17 cellular contexts compared by ENCODE assay signal in the genomic region with DNA sequence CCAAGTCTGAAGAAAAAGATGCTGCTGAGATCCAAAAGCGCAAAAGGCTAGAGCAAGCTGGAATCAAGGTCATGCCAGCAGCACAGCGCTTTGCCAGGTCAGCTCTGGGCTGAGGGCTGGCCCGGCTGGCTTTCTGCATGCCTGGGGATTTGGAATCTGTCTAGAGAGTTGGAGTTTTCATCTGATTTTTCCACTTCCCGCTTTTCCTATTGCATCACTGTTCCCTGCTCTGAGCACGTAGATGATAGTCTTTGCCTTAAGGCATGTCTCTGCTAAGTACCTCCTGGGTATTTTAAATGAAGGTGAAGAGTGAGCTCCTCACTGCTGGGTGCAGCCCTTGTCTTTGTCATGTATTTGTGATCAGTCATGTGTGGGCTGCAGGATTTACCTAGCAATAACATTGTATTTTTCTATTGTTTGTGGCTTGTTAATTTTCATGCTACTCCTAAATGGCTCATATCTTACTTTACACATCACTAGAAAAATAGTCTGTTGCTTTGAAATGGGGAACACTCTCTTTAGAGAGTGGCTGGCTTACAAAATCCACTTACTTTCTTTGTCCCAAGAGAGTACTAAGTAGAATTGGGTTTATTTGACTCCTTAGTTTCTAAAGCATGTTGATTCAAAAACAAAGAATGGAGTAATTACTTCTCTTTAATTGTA.
DNase-seq lines count a peak whose midpoint lies in the region; FAIRE-seq and TF ChIP-seq lines count a peak whose summit lies in the region.
"Had no signal": no experiment of that assay in that cellular context is flagged by ENCODE, and none has a peak within 500 bp of the region (broad histone marks: within the 10 kb centered on the region; RNA-seq: fewer than 3 reads in every experiment).

No MANE protein-coding gene starts in this region.

- H3K4me1 ChIP-seq in H9 (ENCODE audit: insufficient read depth, low read length) (peaks cover 10% of the 10 kb centered on the region; the same call in 1 of the 2 replicates), H1 (replicated peaks in 1 of 4; ENCODE audit: control insufficient read depth in 3 of 4, insufficient read depth in 4 of 4, low read length in 3 of 4) (peaks cover 7 to 17% (median 14%) of the 10 kb centered on the region in 4 experiments), smooth muscle cell (ENCODE audit: low read depth) (peaks cover 8% of the 10 kb centered on the region)
- H3K4me1 ChIP-seq: prostate gland had no signal

- no peaks in the 10 kb centered on the region for H3K9me3 Mint-ChIP-seq in H9
- no peaks in the 10 kb centered on the region for H3K9me3 Mint-ChIP-seq in activated CD4-positive, alpha-beta memory T cell treated with anti-CD3 and anti-CD28 coated beads for 36 hours
- H3K9me3 Mint-ChIP-seq: CD4-positive, alpha-beta T cell had no signal

- DNase-seq in H9 (peak; percentile 45), NCI-H1436 treated with DMSO at 0.1 percent for 48 hours (lab: John Stamatoyannopoulos, UW) (peak; percentile 1), H1 (ENCODE audit: low read depth in 1 of 2, low spot score in 2 of 2) (no peak), smooth muscle cell (lab: John Stamatoyannopoulos, UW; ENCODE audit: unreplicated experiment) (no peak), NCI-H446 treated with DMSO at 0.1 percent for 48 hours (lab: John Stamatoyannopoulos, UW) (no peak), NCI-H2227 (lab: John Stamatoyannopoulos, UW; ENCODE audit: unreplicated experiment) (no peak)
- no peak for DNase-seq in activated CD4-positive, alpha-beta memory T cell treated with anti-CD3 and anti-CD28 coated beads for 36 hours
- DNase-seq: activated CD4-positive, alpha-beta T cell treated with anti-CD3 and anti-CD28 coated beads, Interleukin-2, amount 50 U/mL, for 48 hours; CD4-positive, alpha-beta T cell; gastrocnemius medialis; IMR-90; mammary epithelial cell; MV-4-11; natural killer cell; NCI-H510A had no signal

- H4K20me1 ChIP-seq in H9 (ENCODE audit: control insufficient read depth, insufficient read depth, insufficient read length) (no peaks in the 10 kb centered on the region), H1 (replicated peaks in 1 of 2; ENCODE audit: control insufficient read depth in 1 of 2, insufficient read depth in 2 of 2, low read length in 2 of 2) (no peaks in the 10 kb centered on the region), smooth muscle cell (ENCODE audit: low read depth) (no peaks in the 10 kb centered on the region)

- H3K79me2 ChIP-seq in H9 (ENCODE audit: insufficient read depth, low read length) (no peaks in the 10 kb centered on the region), H1 (ENCODE audit: control insufficient read depth in 1 of 2, insufficient read depth in 2 of 2, low read length in 2 of 2) (no peaks in the 10 kb centered on the region), smooth muscle cell (ENCODE audit: low read depth) (no peaks in the 10 kb centered on the region)

- peak overlapping the region; percentile 74 for H3K18ac ChIP-seq in H9 (ENCODE audit: insufficient read length, low read depth, low read length)
- no peak overlapping the region; the same call in 1 of the 2 replicates for H3K18ac ChIP-seq in H1 (ENCODE audit: extremely low read depth, low read length)

- WGBS in H9 (ENCODE audit: extremely low coverage, insufficient read length, low lambda C conversion rate): no CpG with 5 or more reads among the region's 5 CpGs
- 49% methylated on average over 5 of the region's 5 CpGs; no CpG with 5 or more reads in 1 of the 2 experiments for WGBS in H1 (ENCODE audit: extremely low coverage in 1 of 2, insufficient coverage in 1 of 2, insufficient read length in 1 of 2, insufficient replicate concordance in 2 of 2, low coverage in 1 of 2, low lambda C conversion rate in 2 of 2, missing lambda C conversion rate in 1 of 2), 2 experiments
- WGBS in smooth muscle cell (ENCODE audit: low lambda C conversion rate): 31% methylated on average over 5 of the region's 5 CpGs

- no peak overlapping the region for H4K91ac ChIP-seq in H9 (ENCODE audit: insufficient read length, low read depth, low read length)
- peak overlapping the region; percentile 75 for H4K91ac ChIP-seq in H1 (replicated peaks; ENCODE audit: insufficient read length, low read length)

- H3K27me3 Mint-ChIP-seq in H9 (ENCODE audit: low read depth): peaks cover 3% of the 10 kb centered on the region
- peaks cover 3% of the 10 kb centered on the region for H3K27me3 Mint-ChIP-seq in activated CD4-positive, alpha-beta memory T cell treated with anti-CD3 and anti-CD28 coated beads for 36 hours

- H3F3A ChIP-seq in smooth muscle cell (ENCODE audit: low read depth): no peaks in the 10 kb centered on the region

- H3K9ac ChIP-seq in H9 (ENCODE audit: extremely low read depth, insufficient read length, low read length): no peak overlapping the region
- peak overlapping the region in 1 of 4 experiments; percentile 31; a peak in 1 of 7 replicates for H3K9ac ChIP-seq in H1 (replicated peaks in 1 of 4; ENCODE audit: extremely low read depth in 1 of 4, low read depth in 3 of 4, low read length in 3 of 4)
- no peak overlapping the region for H3K9ac ChIP-seq in smooth muscle cell (ENCODE audit: low read depth)

- H2AK5ac ChIP-seq in H9 (ENCODE audit: insufficient read length, low read length): no peak overlapping the region
- peak overlapping the region; percentile 10; the same call in 1 of the 2 replicates for H2AK5ac ChIP-seq in H1 (ENCODE audit: low read depth, low read length)

- H2BK12ac ChIP-seq in H9 (ENCODE audit: insufficient read length, low read depth, low read length) (no peak overlapping the region), H1 (ENCODE audit: low read depth, low read length) (peak overlapping the region; percentile 63)

- H3K79me1 ChIP-seq in H9 (ENCODE audit: insufficient read depth, low read depth, low read length, poor library complexity, severe bottlenecking): no peaks in the 10 kb centered on the region
- H3K79me1 ChIP-seq in H1 (ENCODE audit: low read depth, low read length): no peaks in the 10 kb centered on the region

- H3K36me3 ChIP-seq in H1 (ENCODE audit: control insufficient read depth in 2 of 4, insufficient read depth in 4 of 4, low read length in 3 of 4) (no peaks in the 10 kb centered on the region), smooth muscle cell (ENCODE audit: low read depth) (no peaks in the 10 kb centered on the region)
- H3K36me3 ChIP-seq: prostate gland had no signal

- H2BK5ac ChIP-seq in H9 (ENCODE audit: insufficient read length, low read length) (no peak overlapping the region), H1 (ENCODE audit: low read depth, low read length) (peak overlapping the region; percentile 22; the same call in 1 of the 2 replicates)

- TF ChIP-seq EP300 in H1 (IDR thresholded peaks at IDR 0.05; ENCODE audit: borderline replicate concordance in 1 of 2, low read depth in 2 of 2, low read length in 2 of 2): no peak

- CTCF ChIA-PET in H1 (lab: Charles Lee; ENCODE audit: partially characterized antibody): interaction anchor here (0.7 to 2.1 kb wide), 9 partner anchors 8 to 340 kb away, joined by 3 to 6 read pairs (median 3); no protein-coding TSS in a partner anchor
- CTCF ChIA-PET in activated CD4-positive, alpha-beta memory T cell treated with anti-CD3 and anti-CD28 coated beads for 36 hours (lab: Charles Lee): no interaction called here

- no peak overlapping the region for H3K14ac ChIP-seq in H9 (ENCODE audit: insufficient read depth, low read length)
- peak overlapping the region; percentile 64 for H3K14ac ChIP-seq in H1 (ENCODE audit: insufficient read length)

- H3K4ac ChIP-seq in H9 (ENCODE audit: low read depth, low read length) (no peak overlapping the region), H1 (replicated peaks; ENCODE audit: insufficient read length, low read depth, low read length) (peak overlapping the region; percentile 83)

- H3K27ac ChIP-seq in H9 (ENCODE audit: insufficient read length, low read depth, low read length) (no peak overlapping the region), H1 (ENCODE audit: low read depth, low read length) (no peak overlapping the region), smooth muscle cell (ENCODE audit: low read depth) (no peak overlapping the region)
- H3K27ac ChIP-seq: gastrocnemius medialis, prostate gland had no signal

- H3K23me2 ChIP-seq in H9 (ENCODE audit: insufficient read length, low read depth, low read length, poor library complexity, severe bottlenecking) (no peaks in the 10 kb centered on the region), H1 (ENCODE audit: low read depth, low read length) (no peaks in the 10 kb centered on the region)

- H3K9me3 ChIP-seq in H9 (ENCODE audit: control insufficient read depth, low read depth, low read length) (no peaks in the 10 kb centered on the region), H1 (ENCODE audit: insufficient read depth in 2 of 2, low read depth in 1 of 2, low read length in 1 of 2) (no peaks in the 10 kb centered on the region), smooth muscle cell (replicated peaks; ENCODE audit: low read depth) (no peaks in the 10 kb centered on the region)
- H3K9me3 ChIP-seq: gastrocnemius medialis, prostate gland had no signal

- H3K4me3 ChIP-seq in H1 (ENCODE audit: extremely low read depth in 1 of 4, insufficient read depth in 2 of 4, low read depth in 3 of 4, low read length in 4 of 4) (peak overlapping the region in 1 of 4 experiments; percentile 33; a peak in 2 of 8 replicates), smooth muscle cell (no peak overlapping the region)
- H3K4me3 ChIP-seq: gastrocnemius medialis, prostate gland had no signal

- H2BK15ac ChIP-seq in H9 (ENCODE audit: low read depth, low read length) (no peak overlapping the region), H1 (ENCODE audit: low read length) (no peak overlapping the region)

- H3K23ac ChIP-seq in H9 (ENCODE audit: insufficient read length, low read depth, low read length): no peak overlapping the region
- no peak overlapping the region for H3K23ac ChIP-seq in H1 (ENCODE audit: insufficient read length)

- H3K36me3 Mint-ChIP-seq in H9 (ENCODE audit: insufficient read depth in 1 of 3, low read depth in 3 of 3): no peaks in the 10 kb centered on the region
- no peaks in the 10 kb centered on the region for H3K36me3 Mint-ChIP-seq in activated CD4-positive, alpha-beta memory T cell treated with anti-CD3 and anti-CD28 coated beads for 36 hours
- H3K36me3 Mint-ChIP-seq: natural killer cell had no signal

- H3K56ac ChIP-seq in H9 (ENCODE audit: insufficient read length, low read depth, low read length) (no peak overlapping the region), H1 (replicated peaks; ENCODE audit: insufficient read length, low read depth, low read length) (no peak overlapping the region)

- H3K27me3 ChIP-seq in H9 (ENCODE audit: insufficient read depth, low read length) (no peaks in the 10 kb centered on the region; the same call in 1 of the 2 replicates), H1 (replicated peaks in 1 of 4; ENCODE audit: control insufficient read depth in 3 of 4, extremely low read depth in 1 of 4, insufficient read depth in 3 of 4, low read length in 3 of 4) (no peaks in the 10 kb centered on the region), smooth muscle cell (ENCODE audit: low read depth) (no peaks in the 10 kb centered on the region)
- H3K27me3 ChIP-seq: gastrocnemius medialis had no signal

- H2BK120ac ChIP-seq in H9 (ENCODE audit: low read depth, low read length, poor library complexity, severe bottlenecking) (no peak overlapping the region), H1 (replicated peaks; ENCODE audit: low read depth, low read length) (peak overlapping the region; percentile 57)

- POLR2A ChIA-PET in H1 (lab: Charles Lee; ENCODE audit: partially characterized antibody): no interaction called here
- POLR2A ChIA-PET in activated CD4-positive, alpha-beta memory T cell treated with anti-CD3 and anti-CD28 coated beads for 36 hours (lab: Charles Lee): no interaction called here

- H3K4me3 Mint-ChIP-seq in H9: peak overlapping the region in 1 of 2 experiments; percentile 61; a peak in 2 of 5 replicates
- no peak overlapping the region for H3K4me3 Mint-ChIP-seq in activated CD4-positive, alpha-beta memory T cell treated with anti-CD3 and anti-CD28 coated beads for 36 hours
- H3K4me3 Mint-ChIP-seq: CD4-positive, alpha-beta T cell; natural killer cell had no signal

- no peak overlapping the region for H2AFZ ChIP-seq in H9 (ENCODE audit: low read length)
- peak overlapping the region; percentile 21; the same call in 1 of the 2 replicates for H2AFZ ChIP-seq in H1 (ENCODE audit: low read length)
- H2AFZ ChIP-seq in smooth muscle cell (ENCODE audit: low read depth): no peak overlapping the region

- H3K4me1 Mint-ChIP-seq in H9: peaks cover 52 to 56% of the 10 kb centered on the region in 2 experiments
- no peaks in the 10 kb centered on the region for H3K4me1 Mint-ChIP-seq in activated CD4-positive, alpha-beta memory T cell treated with anti-CD3 and anti-CD28 coated beads for 36 hours (ENCODE audit: low read depth)
- H3K4me1 Mint-ChIP-seq: natural killer cell had no signal

- peak; percentile 87 for FAIRE-seq in H1 (lab: Jason Lieb, UNC)
- FAIRE-seq: GM12891 had no signal

- no peak overlapping the region for H4K5ac ChIP-seq in H9 (ENCODE audit: insufficient read length, low read depth, low read length)
- peak overlapping the region; percentile 58 for H4K5ac ChIP-seq in H1 (ENCODE audit: insufficient read length, low read depth, low read length)

- H2BK20ac ChIP-seq in H9 (ENCODE audit: low read depth, low read length, poor library complexity, severe bottlenecking) (no peak overlapping the region), H1 (ENCODE audit: low read length) (no peak overlapping the region)

- H3K4me2 ChIP-seq in H9 (ENCODE audit: insufficient read depth, insufficient read length, low read length): no peak overlapping the region
- H3K4me2 ChIP-seq in H1 (ENCODE audit: insufficient read depth in 1 of 2, low read depth in 2 of 2, low read length in 2 of 2): peak overlapping the region; percentile 38 to 46; a peak in 3 of 4 replicates
- H3K4me2 ChIP-seq in smooth muscle cell: peak overlapping the region; percentile 22

- H3K27ac Mint-ChIP-seq in H9: peak overlapping the region; percentile 7 to 63 (median 17); a peak in 4 of 7 replicates
- H3K27ac Mint-ChIP-seq in activated CD4-positive, alpha-beta memory T cell treated with anti-CD3 and anti-CD28 coated beads for 36 hours: no peak overlapping the region
- H3K27ac Mint-ChIP-seq: CD4-positive, alpha-beta T cell; natural killer cell had no signal

- no peak overlapping the region for H4K8ac ChIP-seq in H9 (replicated peaks; ENCODE audit: insufficient read length, low read depth, low read length)
- no peak overlapping the region for H4K8ac ChIP-seq in H1 (ENCODE audit: extremely low read depth, insufficient read depth, low read length)

- TF ChIP-seq POLR2A in H1 (IDR thresholded peaks at IDR 0.05; ENCODE audit: control extremely low read depth in 1 of 2, low read depth in 2 of 2, low read length in 2 of 2): no peak

- intact Hi-C loops in activated CD4-positive, alpha-beta memory T cell treated with anti-CD3 and anti-CD28 coated beads for 36 hours (cut with micrococcal nuclease): no loop called here

- no peak overlapping the region for H3T11ph ChIP-seq in H9 (ENCODE audit: low read length)

- no peak for TF ChIP-seq CTCF in H9 (conservative IDR thresholded peaks at IDR 0.05)
- TF ChIP-seq CTCF in H1 (IDR thresholded peaks at IDR 0.05; ENCODE audit: control extremely low read depth in 1 of 3, insufficient read depth in 1 of 3, low read depth in 1 of 3, low read length in 3 of 3): no peak
- TF ChIP-seq CTCF in smooth muscle cell (IDR thresholded peaks at IDR 0.05; ENCODE audit: borderline replicate concordance, insufficient read depth, poor library complexity, severe bottlenecking): no peak

- no peak for TF ChIP-seq RAD21 in H1 (IDR thresholded peaks at IDR 0.05 in 1 of 2, conservative IDR thresholded peaks at IDR 0.05 in 1 of 2; ENCODE audit: low read depth in 2 of 2, low read length in 2 of 2)

Comparison
In these comparisons a context has a peak if more than half of its experiments do, and no peak if none do; other contexts are left out.
1. DNase-seq: peak in H9 (single experiment) and NCI-H1436 treated with DMSO at 0.1 percent for 48 hours (single experiment); none in H1 (0 of 2), smooth muscle cell (single experiment), NCI-H446 treated with DMSO at 0.1 percent for 48 hours (single experiment), NCI-H2227 (single experiment) and activated CD4-positive, alpha-beta memory T cell treated with anti-CD3 and anti-CD28 coated beads for 36 hours (single experiment).